ENCODE assay signal across 17 cellular contexts in genomic region chr11:131776211-131776610, GRCh38.
DNase-seq lines count a peak whose midpoint lies in the region; ATAC-seq and TF ChIP-seq lines count a peak whose summit lies in the region.
"Had no signal": no experiment of that assay in that cellular context is flagged by ENCODE, and none has a peak within 500 bp of the region (broad histone marks: within the 10 kb centered on the region; RNA-seq: fewer than 3 reads in every experiment).

No MANE protein-coding gene starts in this region.

- CTCF ChIA-PET in GM10248 (lab: Yijun Ruan, JAX), result interaction anchor here (1.7 kb wide), 1 partner anchor 10 kb away, joined by 3 read pairs; no protein-coding TSS in a partner anchor

- ATAC-seq in GM21447 (IDR thresholded peaks at IDR 0.05; ENCODE audit: unreplicated experiment), result no peak
- ATAC-seq: A549; CD8-positive, alpha-beta T cell had no signal

- DNase-seq in G401 (ENCODE audit: low spot score) (peak; percentile 95), cerebellum (ENCODE audit: low spot score) (peak; percentile 71), occipital lobe (lab: John Stamatoyannopoulos, UW) (peak; percentile 14), NCI-H510A (lab: John Stamatoyannopoulos, UW) (no peak), GM10248 (ENCODE audit: extremely low spot score) (no peak)
- DNase-seq in stimulated activated CD4-positive, alpha-beta T cell treated with anti-CD3 and anti-CD28 coated beads, Interleukin-2, amount 100 ng/mL, for 48 hours, result no peak
- DNase-seq: 8988T; Caco-2; CD4-positive, CD25-positive, alpha-beta regulatory T cell; CD8-positive, alpha-beta T cell; DMS153; DND-41; GDM1; GOT3; HFFc6 had no signal

- POLR2A ChIA-PET in GM10248 (lab: Yijun Ruan, JAX), result no interaction called here

- in situ Hi-C loops in G401 (cut with HindIII; ENCODE audit: low sequenced_read_pairs), result no loop called here

- no peak for TF ChIP-seq CTCF in GM10248 (IDR thresholded peaks at IDR 0.05; ENCODE audit: control extremely low read depth, extremely low read depth, low read depth, missing control alignments)

Comparison
In these comparisons a context has a peak if more than half of its experiments do, and no peak if none do; other contexts are left out.
1. DNase-seq: peak in G401 (single experiment), cerebellum (single experiment) and occipital lobe (single experiment); none in stimulated activated CD4-positive, alpha-beta T cell treated with anti-CD3 and anti-CD28 coated beads, Interleukin-2, amount 100 ng/mL, for 48 hours (0 of 2), NCI-H510A (single experiment) and GM10248 (single experiment).